In genomic region chr13:32426191-32426980, GRCh38 we compare ENCODE assay signal across 8 cellular contexts. TPM values are rescaled to one million over a fixed set of nuclear protein-coding genes. Genes with fewer than 3 reads are reported as not detected.
DNase-seq lines count a peak whose midpoint lies in the region; ATAC-seq and TF ChIP-seq lines count a peak whose summit lies in the region.

No MANE protein-coding gene starts in this region.

- H3K9me3 ChIP-seq in duodenal mucosa (ENCODE audit: control insufficient read depth in 1 of 2, low read length in 2 of 2) (no peaks in the 10 kb centered on the region), mucosa of descending colon (no peaks in the 10 kb centered on the region), suprapubic skin (no peaks in the 10 kb centered on the region)

- intact Hi-C loops in CD14-positive monocyte (cut with micrococcal nuclease) (loop anchor here (5.0 to 10.0 kb wide), 3 partner anchors 111 to 114 kb away; partner anchors contain the start of genes BRCA2 (in 1 of the 2), N4BP2L2 (in 1 of the 2) and ZAR1L (in 1 of the 2)), mucosa of descending colon (cut with DNase I, micrococcal nuclease) (loop anchor here in 1 of 2 donors (10.0 kb wide), 1 partner anchor 112 kb away; the partner anchor contains the start of genes BRCA2 and ZAR1L)

- H3K27ac Mint-ChIP-seq in CD14-positive monocyte, result peak overlapping the region; percentile 94 to 99 (median 98)
- no peak overlapping the region for H3K27ac Mint-ChIP-seq in WTC11

- H3K4me1 Mint-ChIP-seq in CD14-positive monocyte (peaks cover 52% of the 10 kb centered on the region), WTC11 (peaks cover 29% of the 10 kb centered on the region)

- peaks cover 13 to 32% of the 10 kb centered on the region in 2 donors for H3K4me1 ChIP-seq in duodenal mucosa (ENCODE audit: control insufficient read depth in 1 of 2, insufficient read depth in 2 of 2, low read length in 2 of 2)
- H3K4me1 ChIP-seq in mucosa of descending colon (ENCODE audit: low read depth), result peaks cover 19% of the 10 kb centered on the region
- peaks cover 26% of the 10 kb centered on the region for H3K4me1 ChIP-seq in suprapubic skin

- H3K36me3 Mint-ChIP-seq in CD14-positive monocyte (peaks cover 12 to 16% of the 10 kb centered on the region in 2 donors), WTC11 (no peaks in the 10 kb centered on the region)

- H3K36me3 ChIP-seq in duodenal mucosa (ENCODE audit: control insufficient read depth in 1 of 2, insufficient read depth in 2 of 2, low read length in 2 of 2) (peaks cover 0 to 2% of the 10 kb centered on the region in 2 donors), mucosa of descending colon (ENCODE audit: low read depth) (no peaks in the 10 kb centered on the region), suprapubic skin (peaks cover 3% of the 10 kb centered on the region)

- WGBS in suprapubic skin, result 34% methylated on average over 19 of the region's 19 CpGs

- CTCF ChIA-PET in WTC11 (lab: Charles Lee), result no interaction called here

- peak overlapping the region; percentile 88 to 94 for H3K9ac ChIP-seq in duodenal mucosa (ENCODE audit: low read depth in 1 of 2, low read length in 2 of 2)

- H3K4me3 ChIP-seq in duodenal mucosa (ENCODE audit: low read depth in 1 of 2, low read length in 2 of 2) (peak overlapping the region; percentile 92 to 95), mucosa of descending colon (peak overlapping the region; percentile 46), suprapubic skin (peak overlapping the region; percentile 96)

- TF ChIP-seq EP300 in suprapubic skin (IDR thresholded peaks at IDR 0.05), result no peak

- no peak for TF ChIP-seq CTCF in CD14-positive monocyte (IDR thresholded peaks at IDR 0.05)
- no peak for TF ChIP-seq CTCF in WTC11 (IDR thresholded peaks at IDR 0.05)
- TF ChIP-seq CTCF in mucosa of descending colon (IDR thresholded peaks at IDR 0.05), result no peak
- no peak for TF ChIP-seq CTCF in suprapubic skin (IDR thresholded peaks at IDR 0.05)

- POLR2A ChIA-PET in WTC11 (lab: Charles Lee), result interaction anchor here (2.2 kb wide), 1 partner anchor 18 kb away, joined by 9 read pairs; no protein-coding TSS in a partner anchor

- no peak for DNase-seq in CD14-positive monocyte (ENCODE audit: low spot score)
- no peak for DNase-seq in WTC11 (ENCODE audit: low spot score)
- DNase-seq in mucosa of descending colon, result peak in 2 of 3 donors; percentile 46 to 49
- DNase-seq in suprapubic skin (ENCODE audit: low spot score in 2 of 2), result no peak
- no peak for DNase-seq in NCI-H187 treated with DMSO at 0.1 percent for 48 hours (lab: John Stamatoyannopoulos, UW)

- no peaks in the 10 kb centered on the region for H3K27me3 ChIP-seq in duodenal mucosa (ENCODE audit: control insufficient read depth in 1 of 2, insufficient read depth in 2 of 2, low read length in 2 of 2)
- H3K27me3 ChIP-seq in suprapubic skin, result no peaks in the 10 kb centered on the region

- TF ChIP-seq POLR2A in suprapubic skin (IDR thresholded peaks at IDR 0.05), result no peak

- H3K27me3 Mint-ChIP-seq in CD14-positive monocyte (ENCODE audit: low read depth in 3 of 3) (peaks cover 0 to 3% (median 2%) of the 10 kb centered on the region in 3 donors), WTC11 (ENCODE audit: low read depth) (peaks cover 11% of the 10 kb centered on the region)

- H3K4me3 Mint-ChIP-seq in CD14-positive monocyte (peak overlapping the region; percentile 96 to 97), WTC11 (peak overlapping the region; percentile 72)

- ATAC-seq in GM19351 (IDR thresholded peaks at IDR 0.05; ENCODE audit: unreplicated experiment), result peak; percentile 39
- peak; percentile 34 for ATAC-seq in HG03521 (IDR thresholded peaks at IDR 0.05; ENCODE audit: unreplicated experiment)
- ATAC-seq in WTC11, result no peak
- peak; percentile 71 for ATAC-seq in mucosa of descending colon

- H3K9me3 Mint-ChIP-seq in CD14-positive monocyte (peaks cover 0 to 3% (median 0%) of the 10 kb centered on the region in 7 donors), WTC11 (no peaks in the 10 kb centered on the region)

- peak overlapping the region; percentile 90 for H3K27ac ChIP-seq in duodenal mucosa (ENCODE audit: low read depth, low read length)
- H3K27ac ChIP-seq in suprapubic skin, result peak overlapping the region; percentile 95

TF ChIP-seq in WTC11, 78 proteins besides CTCF, POLR2A, EP300 and RAD21 (continues in another document):
- no peak for TF ChIP-seq NR3C1 (CRISPR knock-in tag; conservative IDR thresholded peaks at IDR 0.05; ENCODE audit: low read depth)
- no peak for TF ChIP-seq SMAD4 (CRISPR knock-in tag; IDR thresholded peaks at IDR 0.05)
- TF ChIP-seq TCF7 (CRISPR knock-in tag; IDR thresholded peaks at IDR 0.05; ENCODE audit: low read depth), result no peak
- TF ChIP-seq E2F1 (CRISPR knock-in tag; IDR thresholded peaks at IDR 0.05), result no peak
- no peak for TF ChIP-seq ZNF121 (CRISPR knock-in tag; IDR thresholded peaks at IDR 0.05)
- TF ChIP-seq TEAD4 (CRISPR knock-in tag; IDR thresholded peaks at IDR 0.05), result no peak
- TF ChIP-seq ZNF671 (CRISPR knock-in tag; IDR thresholded peaks at IDR 0.05), result no peak
- TF ChIP-seq ZNF138 (CRISPR knock-in tag; conservative IDR thresholded peaks at IDR 0.05), result no peak
- TF ChIP-seq, protein P1, sequence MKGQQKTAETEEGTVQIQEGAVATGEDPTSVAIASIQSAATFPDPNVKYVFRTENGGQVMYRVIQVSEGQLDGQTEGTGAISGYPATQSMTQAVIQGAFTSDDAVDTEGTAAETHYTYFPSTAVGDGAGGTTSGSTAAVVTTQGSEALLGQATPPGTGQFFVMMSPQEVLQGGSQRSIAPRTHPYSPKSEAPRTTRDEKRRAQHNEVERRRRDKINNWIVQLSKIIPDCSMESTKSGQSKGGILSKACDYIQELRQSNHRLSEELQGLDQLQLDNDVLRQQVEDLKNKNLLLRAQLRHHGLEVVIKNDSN (CRISPR knock-in tag; IDR thresholded peaks at IDR 0.05), result no peak
- no peak for TF ChIP-seq ARID4B (CRISPR knock-in tag; IDR thresholded peaks at IDR 0.05; ENCODE audit: borderline replicate concordance)

RNA-seq across cellular contexts. Expression of gene N4BP2L1, which starts 1.5 kb away (rescaled TPM):
- polyA plus RNA-seq in CD14-positive monocyte, result 10 to 100 TPM; 81.5 to 82.5 TPM
- total RNA-seq in WTC11 (2021) (3.8 to 5.3 TPM (median 3.8 TPM) in 3 replicates), mucosa of descending colon (10 to 100 TPM in 2 of 3 donors, 1 to 10 TPM in 1; 8.5 to 14.1 (median 11.6) TPM), suprapubic skin (10 to 100 TPM; 31.3 to 71.5 (median 34.6) TPM)

Comparison
In these comparisons a context has a peak if more than half of its experiments do, and no peak if none do; other contexts are left out.
1. DNase-seq: peak in mucosa of descending colon (2 of 3); none in CD14-positive monocyte (single experiment), WTC11 (single experiment), suprapubic skin (0 of 2) and NCI-H187 treated with DMSO at 0.1 percent for 48 hours (single experiment).
2. H3K4me3 ChIP-seq: peak in every context shown above with its lines; median percentile 96 in suprapubic skin; 94 in duodenal mucosa; 46 in mucosa of descending colon.